In the genomic region with DNA sequence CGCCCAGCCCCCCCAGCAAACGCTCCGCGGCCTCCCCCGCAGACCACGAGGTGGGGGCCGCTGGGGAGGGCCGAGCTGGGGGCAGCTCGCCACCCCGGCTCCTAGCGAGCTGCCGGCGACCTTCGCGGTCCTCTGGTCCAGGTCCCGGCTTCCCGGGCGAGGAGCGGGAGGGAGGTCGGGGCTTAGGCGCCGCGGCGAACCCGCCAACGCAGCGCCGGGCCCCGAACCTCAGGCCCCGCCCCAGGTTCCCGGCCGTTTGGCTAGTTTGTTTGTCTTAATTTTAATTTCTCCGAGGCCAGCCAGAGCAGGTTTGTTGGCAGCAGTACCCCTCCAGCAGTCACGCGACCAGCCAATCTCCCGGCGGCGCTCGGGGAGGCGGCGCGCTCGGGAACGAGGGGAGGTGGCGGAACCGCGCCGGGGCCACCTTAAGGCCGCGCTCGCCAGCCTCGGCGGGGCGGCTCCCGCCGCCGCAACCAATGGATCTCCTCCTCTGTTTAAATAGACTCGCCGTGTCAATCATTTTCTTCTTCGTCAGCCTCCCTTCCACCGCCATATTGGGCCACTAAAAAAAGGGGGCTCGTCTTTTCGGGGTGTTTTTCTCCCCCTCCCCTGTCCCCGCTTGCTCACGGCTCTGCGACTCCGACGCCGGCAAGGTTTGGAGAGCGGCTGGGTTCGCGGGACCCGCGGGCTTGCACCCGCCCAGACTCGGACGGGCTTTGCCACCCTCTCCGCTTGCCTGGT, we compare ENCODE assay signal across 1 cellular context.
TF ChIP-seq lines count a peak whose summit lies in the region.

A gene (plus strand): TSS at position 524 of the 741 bp plus-strand sequence. CDS start 472 bp downstream, outside the sequence.

TF ChIP-seq in K562, 482 proteins besides CTCF, POLR2A, EP300 and RAD21 (continued from another document):
- TF ChIP-seq, protein P1, sequence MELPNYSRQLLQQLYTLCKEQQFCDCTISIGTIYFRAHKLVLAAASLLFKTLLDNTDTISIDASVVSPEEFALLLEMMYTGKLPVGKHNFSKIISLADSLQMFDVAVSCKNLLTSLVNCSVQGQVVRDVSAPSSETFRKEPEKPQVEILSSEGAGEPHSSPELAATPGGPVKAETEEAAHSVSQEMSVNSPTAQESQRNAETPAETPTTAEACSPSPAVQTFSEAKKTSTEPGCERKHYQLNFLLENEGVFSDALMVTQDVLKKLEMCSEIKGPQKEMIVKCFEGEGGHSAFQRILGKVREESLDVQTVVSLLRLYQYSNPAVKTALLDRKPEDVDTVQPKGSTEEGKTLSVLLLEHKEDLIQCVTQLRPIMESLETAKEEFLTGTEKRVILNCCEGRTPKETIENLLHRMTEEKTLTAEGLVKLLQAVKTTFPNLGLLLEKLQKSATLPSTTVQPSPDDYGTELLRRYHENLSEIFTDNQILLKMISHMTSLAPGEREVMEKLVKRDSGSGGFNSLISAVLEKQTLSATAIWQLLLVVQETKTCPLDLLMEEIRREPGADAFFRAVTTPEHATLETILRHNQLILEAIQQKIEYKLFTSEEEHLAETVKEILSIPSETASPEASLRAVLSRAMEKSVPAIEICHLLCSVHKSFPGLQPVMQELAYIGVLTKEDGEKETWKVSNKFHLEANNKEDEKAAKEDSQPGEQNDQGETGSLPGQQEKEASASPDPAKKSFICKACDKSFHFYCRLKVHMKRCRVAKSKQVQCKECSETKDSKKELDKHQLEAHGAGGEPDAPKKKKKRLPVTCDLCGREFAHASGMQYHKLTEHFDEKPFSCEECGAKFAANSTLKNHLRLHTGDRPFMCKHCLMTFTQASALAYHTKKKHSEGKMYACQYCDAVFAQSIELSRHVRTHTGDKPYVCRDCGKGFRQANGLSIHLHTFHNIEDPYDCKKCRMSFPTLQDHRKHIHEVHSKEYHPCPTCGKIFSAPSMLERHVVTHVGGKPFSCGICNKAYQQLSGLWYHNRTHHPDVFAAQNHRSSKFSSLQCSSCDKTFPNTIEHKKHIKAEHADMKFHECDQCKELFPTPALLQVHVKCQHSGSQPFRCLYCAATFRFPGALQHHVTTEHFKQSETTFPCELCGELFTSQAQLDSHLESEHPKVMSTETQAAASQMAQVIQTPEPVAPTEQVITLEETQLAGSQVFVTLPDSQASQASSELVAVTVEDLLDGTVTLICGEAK (IDR thresholded peaks at IDR 0.05), result no peak
- TF ChIP-seq, protein P1 (CRISPR knock-in tag; IDR thresholded peaks at IDR 0.05), result no peak
- TF ChIP-seq ZFX (CRISPR knock-in tag; IDR thresholded peaks at IDR 0.05), result peak; percentile 73
- TF ChIP-seq NR2C2 (CRISPR knock-in tag; IDR thresholded peaks at IDR 0.05), result no peak
- TF ChIP-seq NR2C2 (tag; IDR thresholded peaks at IDR 0.05), result peak; percentile 51
- TF ChIP-seq FIP1L1 (IDR thresholded peaks at IDR 0.05; ENCODE audit: low read depth, low read length, poor library complexity, severe bottlenecking), result peak; percentile 41
- 0 out of 2 replicates have a peak, but pooled peaks have one; percentile 5 for TF ChIP-seq MYC (IDR thresholded peaks at IDR 0.05; ENCODE audit: low read depth, low read length)
- no peak for TF ChIP-seq MYC (CRISPR knock-in tag; IDR thresholded peaks at IDR 0.05; ENCODE audit: borderline replicate concordance, low read depth)
- no peak for TF ChIP-seq MAFK (IDR thresholded peaks at IDR 0.05; ENCODE audit: low read length)
- no peak for TF ChIP-seq KLF6 (CRISPR knock-in tag; IDR thresholded peaks at IDR 0.05; ENCODE audit: borderline replicate concordance)
- TF ChIP-seq U2AF2 (optimal IDR thresholded peaks at IDR 0.05; ENCODE audit: low read depth, low read length), result no peak
- 0 out of 4 replicates have a peak, but pooled peaks of 1 of the 2 experiments have one; percentile 51 for TF ChIP-seq SIN3A (IDR thresholded peaks at IDR 0.05; ENCODE audit: borderline replicate concordance in 2 of 2, control insufficient read depth in 1 of 2, low read depth in 2 of 2, low read length in 2 of 2)
- TF ChIP-seq CSDE1 (IDR thresholded peaks at IDR 0.05), result no peak
- no peak for TF ChIP-seq SRSF1 (IDR thresholded peaks at IDR 0.05; ENCODE audit: low read depth, low read length)
- TF ChIP-seq EGR1 (conservative IDR thresholded peaks at IDR 0.05), result peak; percentile 67
- TF ChIP-seq BHLHE40 (IDR thresholded peaks at IDR 0.05; ENCODE audit: low read length), result peak; percentile 96
- TF ChIP-seq, protein P2, sequence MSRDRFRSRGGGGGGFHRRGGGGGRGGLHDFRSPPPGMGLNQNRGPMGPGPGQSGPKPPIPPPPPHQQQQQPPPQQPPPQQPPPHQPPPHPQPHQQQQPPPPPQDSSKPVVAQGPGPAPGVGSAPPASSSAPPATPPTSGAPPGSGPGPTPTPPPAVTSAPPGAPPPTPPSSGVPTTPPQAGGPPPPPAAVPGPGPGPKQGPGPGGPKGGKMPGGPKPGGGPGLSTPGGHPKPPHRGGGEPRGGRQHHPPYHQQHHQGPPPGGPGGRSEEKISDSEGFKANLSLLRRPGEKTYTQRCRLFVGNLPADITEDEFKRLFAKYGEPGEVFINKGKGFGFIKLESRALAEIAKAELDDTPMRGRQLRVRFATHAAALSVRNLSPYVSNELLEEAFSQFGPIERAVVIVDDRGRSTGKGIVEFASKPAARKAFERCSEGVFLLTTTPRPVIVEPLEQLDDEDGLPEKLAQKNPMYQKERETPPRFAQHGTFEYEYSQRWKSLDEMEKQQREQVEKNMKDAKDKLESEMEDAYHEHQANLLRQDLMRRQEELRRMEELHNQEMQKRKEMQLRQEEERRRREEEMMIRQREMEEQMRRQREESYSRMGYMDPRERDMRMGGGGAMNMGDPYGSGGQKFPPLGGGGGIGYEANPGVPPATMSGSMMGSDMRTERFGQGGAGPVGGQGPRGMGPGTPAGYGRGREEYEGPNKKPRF (IDR thresholded peaks at IDR 0.05; ENCODE audit: low read depth, low read length), result no peak
- TF ChIP-seq MEF2A (IDR thresholded peaks at IDR 0.05; ENCODE audit: control insufficient read depth, low read depth, low read length), result no peak
- TF ChIP-seq XRCC5 (IDR thresholded peaks at IDR 0.05; ENCODE audit: low read depth, low read length), result peak; percentile 54
- TF ChIP-seq, protein P3, sequence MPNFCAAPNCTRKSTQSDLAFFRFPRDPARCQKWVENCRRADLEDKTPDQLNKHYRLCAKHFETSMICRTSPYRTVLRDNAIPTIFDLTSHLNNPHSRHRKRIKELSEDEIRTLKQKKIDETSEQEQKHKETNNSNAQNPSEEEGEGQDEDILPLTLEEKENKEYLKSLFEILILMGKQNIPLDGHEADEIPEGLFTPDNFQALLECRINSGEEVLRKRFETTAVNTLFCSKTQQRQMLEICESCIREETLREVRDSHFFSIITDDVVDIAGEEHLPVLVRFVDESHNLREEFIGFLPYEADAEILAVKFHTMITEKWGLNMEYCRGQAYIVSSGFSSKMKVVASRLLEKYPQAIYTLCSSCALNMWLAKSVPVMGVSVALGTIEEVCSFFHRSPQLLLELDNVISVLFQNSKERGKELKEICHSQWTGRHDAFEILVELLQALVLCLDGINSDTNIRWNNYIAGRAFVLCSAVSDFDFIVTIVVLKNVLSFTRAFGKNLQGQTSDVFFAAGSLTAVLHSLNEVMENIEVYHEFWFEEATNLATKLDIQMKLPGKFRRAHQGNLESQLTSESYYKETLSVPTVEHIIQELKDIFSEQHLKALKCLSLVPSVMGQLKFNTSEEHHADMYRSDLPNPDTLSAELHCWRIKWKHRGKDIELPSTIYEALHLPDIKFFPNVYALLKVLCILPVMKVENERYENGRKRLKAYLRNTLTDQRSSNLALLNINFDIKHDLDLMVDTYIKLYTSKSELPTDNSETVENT (CRISPR knock-in tag; IDR thresholded peaks at IDR 0.05), result no peak
- peak; percentile 48; the same call in 1 of the 2 replicates for TF ChIP-seq RNF2 (IDR thresholded peaks at IDR 0.05)
- peak; percentile 49; the same call in 1 of the 2 replicates for TF ChIP-seq PHF8 (IDR thresholded peaks at IDR 0.05; ENCODE audit: borderline replicate concordance, low read length)
- TF ChIP-seq ZNF384 (IDR thresholded peaks at IDR 0.05; ENCODE audit: low read depth, low read length), result peak; percentile 66; the same call in 1 of the 2 replicates
